ENCODE assay signal across 16 cellular contexts in genomic region chr2:132664096-132664495, GRCh38.
"Had no signal": no experiment of that assay in that cellular context is flagged by ENCODE, and none has a peak within 500 bp of the region (broad histone marks: within the 10 kb centered on the region; RNA-seq: fewer than 3 reads in every experiment).

No MANE protein-coding gene starts in this region.

- FAIRE-seq: endometrium, islet of Langerhans had no signal

- H3K4me3 ChIP-seq: ascending aorta, ovary, psoas muscle, right atrium auricular region, upper lobe of left lung had no signal

- DNase-seq: activated CD4-positive, alpha-beta T cell treated with anti-CD3 and anti-CD28 coated beads for 1 hour; activated CD4-positive, alpha-beta T cell treated with anti-CD3 and anti-CD28 coated beads, Interleukin-2, amount 50 U/mL, for 1 hour; activated CD8-positive, alpha-beta T cell treated with anti-CD3 and anti-CD28 coated beads, Interleukin-2, amount 10 ng/mL, durations not matched to agents 7 days and 5 days; activated gamma-delta T cell; activated naive CD4-positive, alpha-beta T cell treated with anti-CD3 and anti-CD28 coated beads, Interleukin-2, amount 50 U/mL, for 16 hours; foreskin melanocyte; hippocampal formation; ovary; psoas muscle; stimulated activated CD4-positive, alpha-beta T cell treated with anti-CD3 and anti-CD28 coated beads, Interleukin-4, amount 100 ng/mL, for 24 hours; stimulated activated naive CD8-positive, alpha-beta T cell treated with anti-CD3 and anti-CD28 coated beads, Interleukin-15, Interleukin-2, amounts not matched to agents 100 U/mL and 50 U/mL, for 24 hours; upper lobe of left lung had no signal
